Comparison of ENCODE assay signal across 1 cellular context in the genomic region with DNA sequence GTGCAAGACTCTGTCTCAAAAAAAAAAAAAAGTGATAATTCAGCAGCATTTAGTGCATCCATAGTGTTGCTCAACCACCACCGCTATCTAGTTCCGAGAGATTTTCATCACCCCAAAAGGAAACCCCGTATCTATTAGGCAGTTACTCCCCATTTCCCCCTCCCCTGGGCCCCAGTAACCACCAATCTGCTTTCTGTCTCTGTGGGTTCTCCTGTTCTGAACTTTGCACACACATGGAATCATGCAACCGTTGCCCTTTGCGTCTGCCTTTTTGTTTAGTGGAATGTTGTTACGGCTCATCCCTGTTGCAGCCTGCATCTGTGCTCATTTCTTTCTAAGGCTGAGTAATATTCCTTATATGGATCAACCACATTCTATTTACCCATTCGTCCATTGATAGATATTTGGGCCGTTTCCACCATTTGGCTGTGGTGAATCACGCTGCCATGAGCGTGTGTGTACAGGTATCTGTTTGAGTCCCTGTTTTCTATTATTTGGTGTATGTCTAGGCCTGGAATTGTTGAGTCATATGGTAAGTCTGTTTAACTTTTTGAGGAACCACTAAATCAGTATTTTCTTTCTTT.
TF ChIP-seq lines count a peak whose summit lies in the region.

No MANE protein-coding gene starts in this region.

TF ChIP-seq in HepG2, 621 proteins besides CTCF, POLR2A, EP300 and RAD21 (continued from another document and continues in another):
- TF ChIP-seq GABPA (IDR thresholded peaks at IDR 0.05; ENCODE audit: low read depth, low read length): no peak
- no peak for TF ChIP-seq GABPA (CRISPR knock-in tag; IDR thresholded peaks at IDR 0.05; ENCODE audit: low read depth)
- no peak for TF ChIP-seq CCAR2 (optimal IDR thresholded peaks at IDR 0.05; ENCODE audit: low read depth, low read length)
- TF ChIP-seq MTF1 (CRISPR knock-in tag; IDR thresholded peaks at IDR 0.05): no peak
- TF ChIP-seq ZBTB20 (CRISPR knock-in tag; IDR thresholded peaks at IDR 0.05; ENCODE audit: borderline replicate concordance, low read depth): no peak
- no peak for TF ChIP-seq GATA4 (IDR thresholded peaks at IDR 0.05; ENCODE audit: borderline replicate concordance, low read depth)
- TF ChIP-seq POLR2AphosphoS5 (IDR thresholded peaks at IDR 0.05; ENCODE audit: low read depth, low read length): peak; percentile 44; the same call in 1 of the 2 replicates
- TF ChIP-seq ZNF326 (CRISPR knock-in tag; IDR thresholded peaks at IDR 0.05; ENCODE audit: borderline replicate concordance): no peak
- TF ChIP-seq ZNF333 (CRISPR knock-in tag; IDR thresholded peaks at IDR 0.05; ENCODE audit: borderline replicate concordance): no peak
- TF ChIP-seq NFYC (CRISPR knock-in tag; IDR thresholded peaks at IDR 0.05): no peak; the same call in 1 of the 2 replicates
- peak; percentile 65; the same call in 1 of the 2 replicates for TF ChIP-seq TARDBP (CRISPR knock-in tag; IDR thresholded peaks at IDR 0.05)
- no peak for TF ChIP-seq FOXP1 (IDR thresholded peaks at IDR 0.05)
- TF ChIP-seq FOXP1 (CRISPR knock-in tag; IDR thresholded peaks at IDR 0.05): peak; percentile 65; the same call in 1 of the 2 replicates
- no peak for TF ChIP-seq ZNF496 (CRISPR knock-in tag; IDR thresholded peaks at IDR 0.05; ENCODE audit: insufficient replicate concordance)
- no peak for TF ChIP-seq ZNF615 (CRISPR knock-in tag; IDR thresholded peaks at IDR 0.05; ENCODE audit: borderline replicate concordance)
- TF ChIP-seq KDM3A (CRISPR knock-in tag; IDR thresholded peaks at IDR 0.05; ENCODE audit: low read depth): no peak
- no peak for TF ChIP-seq ZNF569 (CRISPR knock-in tag; IDR thresholded peaks at IDR 0.05; ENCODE audit: borderline replicate concordance)
- no peak for TF ChIP-seq ZNF121 (CRISPR knock-in tag; IDR thresholded peaks at IDR 0.05)
- TF ChIP-seq SMAD9 (CRISPR knock-in tag; IDR thresholded peaks at IDR 0.05): no peak
- TF ChIP-seq ZNF598 (CRISPR knock-in tag; IDR thresholded peaks at IDR 0.05; ENCODE audit: borderline replicate concordance): no peak
- peak; percentile 13; the same call in 1 of the 2 replicates for TF ChIP-seq ZNF557 (CRISPR knock-in tag; IDR thresholded peaks at IDR 0.05)
- no peak for TF ChIP-seq RBFOX2 (IDR thresholded peaks at IDR 0.05; ENCODE audit: low read depth, low read length)
- TF ChIP-seq TP53 (CRISPR knock-in tag; conservative IDR thresholded peaks at IDR 0.05): no peak
- TF ChIP-seq, protein P1, sequence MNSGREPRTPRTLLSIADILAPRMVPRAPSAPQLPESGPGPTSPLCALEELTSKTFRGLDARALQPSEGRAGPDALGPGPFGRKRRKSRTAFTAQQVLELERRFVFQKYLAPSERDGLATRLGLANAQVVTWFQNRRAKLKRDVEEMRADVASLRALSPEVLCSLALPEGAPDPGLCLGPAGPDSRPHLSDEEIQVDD (CRISPR knock-in tag; IDR thresholded peaks at IDR 0.05; ENCODE audit: borderline replicate concordance): no peak
- no peak for TF ChIP-seq DR1 (CRISPR knock-in tag; IDR thresholded peaks at IDR 0.05)
- TF ChIP-seq MTF2 (CRISPR knock-in tag; IDR thresholded peaks at IDR 0.05; ENCODE audit: borderline replicate concordance): no peak
- TF ChIP-seq ZNF12 (CRISPR knock-in tag; IDR thresholded peaks at IDR 0.05): no peak
- TF ChIP-seq, protein P2, sequence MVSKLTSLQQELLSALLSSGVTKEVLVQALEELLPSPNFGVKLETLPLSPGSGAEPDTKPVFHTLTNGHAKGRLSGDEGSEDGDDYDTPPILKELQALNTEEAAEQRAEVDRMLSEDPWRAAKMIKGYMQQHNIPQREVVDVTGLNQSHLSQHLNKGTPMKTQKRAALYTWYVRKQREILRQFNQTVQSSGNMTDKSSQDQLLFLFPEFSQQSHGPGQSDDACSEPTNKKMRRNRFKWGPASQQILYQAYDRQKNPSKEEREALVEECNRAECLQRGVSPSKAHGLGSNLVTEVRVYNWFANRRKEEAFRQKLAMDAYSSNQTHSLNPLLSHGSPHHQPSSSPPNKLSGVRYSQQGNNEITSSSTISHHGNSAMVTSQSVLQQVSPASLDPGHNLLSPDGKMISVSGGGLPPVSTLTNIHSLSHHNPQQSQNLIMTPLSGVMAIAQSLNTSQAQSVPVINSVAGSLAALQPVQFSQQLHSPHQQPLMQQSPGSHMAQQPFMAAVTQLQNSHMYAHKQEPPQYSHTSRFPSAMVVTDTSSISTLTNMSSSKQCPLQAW (CRISPR knock-in tag; IDR thresholded peaks at IDR 0.05): peak; percentile 49; the same call in 1 of the 2 replicates
- no peak for TF ChIP-seq ZKSCAN1 (IDR thresholded peaks at IDR 0.05; ENCODE audit: low read length)
- TF ChIP-seq SP4 (CRISPR knock-in tag; IDR thresholded peaks at IDR 0.05): no peak
- TF ChIP-seq ETV5 (CRISPR knock-in tag; IDR thresholded peaks at IDR 0.05; ENCODE audit: borderline replicate concordance): peak; percentile 6; the same call in 1 of the 2 replicates
- TF ChIP-seq, protein P3, sequence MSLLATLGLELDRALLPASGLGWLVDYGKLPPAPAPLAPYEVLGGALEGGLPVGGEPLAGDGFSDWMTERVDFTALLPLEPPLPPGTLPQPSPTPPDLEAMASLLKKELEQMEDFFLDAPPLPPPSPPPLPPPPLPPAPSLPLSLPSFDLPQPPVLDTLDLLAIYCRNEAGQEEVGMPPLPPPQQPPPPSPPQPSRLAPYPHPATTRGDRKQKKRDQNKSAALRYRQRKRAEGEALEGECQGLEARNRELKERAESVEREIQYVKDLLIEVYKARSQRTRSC (CRISPR knock-in tag; IDR thresholded peaks at IDR 0.05; ENCODE audit: low read depth): no peak
- TF ChIP-seq, protein P4, sequence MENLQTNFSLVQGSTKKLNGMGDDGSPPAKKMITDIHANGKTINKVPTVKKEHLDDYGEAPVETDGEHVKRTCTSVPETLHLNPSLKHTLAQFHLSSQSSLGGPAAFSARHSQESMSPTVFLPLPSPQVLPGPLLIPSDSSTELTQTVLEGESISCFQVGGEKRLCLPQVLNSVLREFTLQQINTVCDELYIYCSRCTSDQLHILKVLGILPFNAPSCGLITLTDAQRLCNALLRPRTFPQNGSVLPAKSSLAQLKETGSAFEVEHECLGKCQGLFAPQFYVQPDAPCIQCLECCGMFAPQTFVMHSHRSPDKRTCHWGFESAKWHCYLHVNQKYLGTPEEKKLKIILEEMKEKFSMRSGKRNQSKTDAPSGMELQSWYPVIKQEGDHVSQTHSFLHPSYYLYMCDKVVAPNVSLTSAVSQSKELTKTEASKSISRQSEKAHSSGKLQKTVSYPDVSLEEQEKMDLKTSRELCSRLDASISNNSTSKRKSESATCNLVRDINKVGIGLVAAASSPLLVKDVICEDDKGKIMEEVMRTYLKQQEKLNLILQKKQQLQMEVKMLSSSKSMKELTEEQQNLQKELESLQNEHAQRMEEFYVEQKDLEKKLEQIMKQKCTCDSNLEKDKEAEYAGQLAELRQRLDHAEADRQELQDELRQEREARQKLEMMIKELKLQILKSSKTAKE (CRISPR knock-in tag; IDR thresholded peaks at IDR 0.05; ENCODE audit: borderline replicate concordance): peak; percentile 64; the same call in 1 of the 2 replicates
- TF ChIP-seq ETV6 (CRISPR knock-in tag; conservative IDR thresholded peaks at IDR 0.05): no peak
- TF ChIP-seq, protein P5, sequence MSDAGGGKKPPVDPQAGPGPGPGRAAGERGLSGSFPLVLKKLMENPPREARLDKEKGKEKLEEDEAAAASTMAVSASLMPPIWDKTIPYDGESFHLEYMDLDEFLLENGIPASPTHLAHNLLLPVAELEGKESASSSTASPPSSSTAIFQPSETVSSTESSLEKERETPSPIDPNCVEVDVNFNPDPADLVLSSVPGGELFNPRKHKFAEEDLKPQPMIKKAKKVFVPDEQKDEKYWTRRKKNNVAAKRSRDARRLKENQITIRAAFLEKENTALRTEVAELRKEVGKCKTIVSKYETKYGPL (CRISPR knock-in tag; IDR thresholded peaks at IDR 0.05): no peak
- TF ChIP-seq ZFP36L1 (CRISPR knock-in tag; IDR thresholded peaks at IDR 0.05): peak; percentile 81; the same call in 1 of the 2 replicates
- TF ChIP-seq HNF4G (IDR thresholded peaks at IDR 0.05; ENCODE audit: borderline replicate concordance, low read depth, low read length): peak; percentile 88
- peak; percentile 18; the same call in 1 of the 2 replicates for TF ChIP-seq HNF4G (CRISPR knock-in tag; IDR thresholded peaks at IDR 0.05; ENCODE audit: borderline replicate concordance, low read depth)
- TF ChIP-seq, protein P6, sequence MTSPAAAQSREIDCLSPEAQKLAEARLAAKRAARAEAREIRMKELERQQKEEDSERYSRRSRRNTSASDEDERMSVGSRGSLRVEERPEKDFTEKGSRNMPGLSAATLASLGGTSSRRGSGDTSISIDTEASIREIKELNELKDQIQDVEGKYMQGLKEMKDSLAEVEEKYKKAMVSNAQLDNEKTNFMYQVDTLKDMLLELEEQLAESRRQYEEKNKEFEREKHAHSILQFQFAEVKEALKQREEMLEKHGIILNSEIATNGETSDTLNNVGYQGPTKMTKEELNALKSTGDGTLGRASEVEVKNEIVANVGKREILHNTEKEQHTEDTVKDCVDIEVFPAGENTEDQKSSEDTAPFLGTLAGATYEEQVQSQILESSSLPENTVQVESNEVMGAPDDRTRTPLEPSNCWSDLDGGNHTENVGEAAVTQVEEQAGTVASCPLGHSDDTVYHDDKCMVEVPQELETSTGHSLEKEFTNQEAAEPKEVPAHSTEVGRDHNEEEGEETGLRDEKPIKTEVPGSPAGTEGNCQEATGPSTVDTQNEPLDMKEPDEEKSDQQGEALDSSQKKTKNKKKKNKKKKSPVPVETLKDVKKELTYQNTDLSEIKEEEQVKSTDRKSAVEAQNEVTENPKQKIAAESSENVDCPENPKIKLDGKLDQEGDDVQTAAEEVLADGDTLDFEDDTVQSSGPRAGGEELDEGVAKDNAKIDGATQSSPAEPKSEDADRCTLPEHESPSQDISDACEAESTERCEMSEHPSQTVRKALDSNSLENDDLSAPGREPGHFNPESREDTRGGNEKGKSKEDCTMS (CRISPR knock-in tag; conservative IDR thresholded peaks at IDR 0.05): no peak
- TF ChIP-seq ZNF644 (CRISPR knock-in tag; IDR thresholded peaks at IDR 0.05; ENCODE audit: low read depth): peak; percentile 85
- no peak for TF ChIP-seq ZNF816 (CRISPR knock-in tag; IDR thresholded peaks at IDR 0.05; ENCODE audit: borderline replicate concordance)
- peak; percentile 40; the same call in 1 of the 2 replicates for TF ChIP-seq NR2F6 (IDR thresholded peaks at IDR 0.05)
- peak; percentile 65; the same call in 1 of the 2 replicates for TF ChIP-seq NR2F6 (CRISPR knock-in tag; IDR thresholded peaks at IDR 0.05)
- TF ChIP-seq, protein P7, sequence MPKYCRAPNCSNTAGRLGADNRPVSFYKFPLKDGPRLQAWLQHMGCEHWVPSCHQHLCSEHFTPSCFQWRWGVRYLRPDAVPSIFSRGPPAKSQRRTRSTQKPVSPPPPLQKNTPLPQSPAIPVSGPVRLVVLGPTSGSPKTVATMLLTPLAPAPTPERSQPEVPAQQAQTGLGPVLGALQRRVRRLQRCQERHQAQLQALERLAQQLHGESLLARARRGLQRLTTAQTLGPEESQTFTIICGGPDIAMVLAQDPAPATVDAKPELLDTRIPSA (CRISPR knock-in tag; IDR thresholded peaks at IDR 0.05; ENCODE audit: borderline replicate concordance): no peak
- TF ChIP-seq, protein P8, sequence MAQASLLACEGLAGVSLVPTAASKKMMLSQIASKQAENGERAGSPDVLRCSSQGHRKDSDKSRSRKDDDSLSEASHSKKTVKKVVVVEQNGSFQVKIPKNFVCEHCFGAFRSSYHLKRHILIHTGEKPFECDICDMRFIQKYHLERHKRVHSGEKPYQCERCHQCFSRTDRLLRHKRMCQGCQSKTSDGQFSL (CRISPR knock-in tag; IDR thresholded peaks at IDR 0.05): no peak
- TF ChIP-seq RFX5 (IDR thresholded peaks at IDR 0.05; ENCODE audit: low read depth, low read length): peak; percentile 66; the same call in 1 of the 2 replicates
- TF ChIP-seq SALL1 (CRISPR knock-in tag; IDR thresholded peaks at IDR 0.05): peak; percentile 60
- no peak for TF ChIP-seq KLF13 (CRISPR knock-in tag; IDR thresholded peaks at IDR 0.05)
- TF ChIP-seq NFYB (CRISPR knock-in tag; IDR thresholded peaks at IDR 0.05): peak; percentile 54
- TF ChIP-seq SKI (IDR thresholded peaks at IDR 0.05; ENCODE audit: partially characterized antibody): peak; percentile 82
- TF ChIP-seq PAF1 (CRISPR knock-in tag; IDR thresholded peaks at IDR 0.05): no peak
- no peak; the same call in 1 of the 2 replicates for TF ChIP-seq ZNF766 (CRISPR knock-in tag; IDR thresholded peaks at IDR 0.05; ENCODE audit: borderline replicate concordance)
- TF ChIP-seq NFIC (IDR thresholded peaks at IDR 0.05; ENCODE audit: low read length): no peak
- peak; percentile 33; the same call in 1 of the 2 replicates for TF ChIP-seq ZNF337 (CRISPR knock-in tag; IDR thresholded peaks at IDR 0.05; ENCODE audit: borderline replicate concordance, low read depth)
- 0 out of 2 replicates have a peak, but pooled peaks have one; percentile 15 for TF ChIP-seq KAT7 (CRISPR knock-in tag; IDR thresholded peaks at IDR 0.05; ENCODE audit: borderline replicate concordance)
- no peak for TF ChIP-seq SOX13 (IDR thresholded peaks at IDR 0.05)
- TF ChIP-seq SOX13 (CRISPR knock-in tag; conservative IDR thresholded peaks at IDR 0.05 in 1 of 2, IDR thresholded peaks at IDR 0.05 in 1 of 2): peak in 1 of 2 experiments; percentile 53; a peak in 1 of 4 replicates
- TF ChIP-seq CENPX (CRISPR knock-in tag; IDR thresholded peaks at IDR 0.05): no peak
- no peak for TF ChIP-seq ZNF781 (CRISPR knock-in tag; IDR thresholded peaks at IDR 0.05; ENCODE audit: borderline replicate concordance, not compliant biosample characterization)
- TF ChIP-seq, protein P9, sequence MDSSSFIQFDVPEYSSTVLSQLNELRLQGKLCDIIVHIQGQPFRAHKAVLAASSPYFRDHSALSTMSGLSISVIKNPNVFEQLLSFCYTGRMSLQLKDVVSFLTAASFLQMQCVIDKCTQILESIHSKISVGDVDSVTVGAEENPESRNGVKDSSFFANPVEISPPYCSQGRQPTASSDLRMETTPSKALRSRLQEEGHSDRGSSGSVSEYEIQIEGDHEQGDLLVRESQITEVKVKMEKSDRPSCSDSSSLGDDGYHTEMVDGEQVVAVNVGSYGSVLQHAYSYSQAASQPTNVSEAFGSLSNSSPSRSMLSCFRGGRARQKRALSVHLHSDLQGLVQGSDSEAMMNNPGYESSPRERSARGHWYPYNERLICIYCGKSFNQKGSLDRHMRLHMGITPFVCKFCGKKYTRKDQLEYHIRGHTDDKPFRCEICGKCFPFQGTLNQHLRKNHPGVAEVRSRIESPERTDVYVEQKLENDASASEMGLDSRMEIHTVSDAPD (CRISPR knock-in tag; IDR thresholded peaks at IDR 0.05): peak; percentile 36; the same call in 1 of the 2 replicates
- TF ChIP-seq, protein P10, sequence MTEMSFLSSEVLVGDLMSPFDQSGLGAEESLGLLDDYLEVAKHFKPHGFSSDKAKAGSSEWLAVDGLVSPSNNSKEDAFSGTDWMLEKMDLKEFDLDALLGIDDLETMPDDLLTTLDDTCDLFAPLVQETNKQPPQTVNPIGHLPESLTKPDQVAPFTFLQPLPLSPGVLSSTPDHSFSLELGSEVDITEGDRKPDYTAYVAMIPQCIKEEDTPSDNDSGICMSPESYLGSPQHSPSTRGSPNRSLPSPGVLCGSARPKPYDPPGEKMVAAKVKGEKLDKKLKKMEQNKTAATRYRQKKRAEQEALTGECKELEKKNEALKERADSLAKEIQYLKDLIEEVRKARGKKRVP (CRISPR knock-in tag; IDR thresholded peaks at IDR 0.05): peak in 1 of 2 experiments; percentile 77; a peak in 2 of 4 replicates
